ENCODE assay signal across 2 cellular contexts in genomic region chr17:74430706-74431567, GRCh38.
TF ChIP-seq lines count a peak whose summit lies in the region.

No MANE protein-coding gene starts in this region.

TF ChIP-seq in HEK293, 187 proteins besides CTCF, POLR2A, EP300 and RAD21 (continued from another document):
- TF ChIP-seq REPIN1 (tag by site-specific recombination; IDR thresholded peaks at IDR 0.05; ENCODE audit: low read depth), result peak; percentile 71; the same call in 1 of the 2 replicates
- peak; percentile 67 for TF ChIP-seq ZBTB17 (tag by site-specific recombination; IDR thresholded peaks at IDR 0.05)
- TF ChIP-seq ZFHX2 (tag by site-specific recombination; conservative IDR thresholded peaks at IDR 0.05), result peak; percentile 63
- TF ChIP-seq ZIC2 (tag by site-specific recombination; IDR thresholded peaks at IDR 0.05), result peak; percentile 99
- TF ChIP-seq KLF7 (tag by site-specific recombination; IDR thresholded peaks at IDR 0.05; ENCODE audit: borderline replicate concordance), result peak; percentile 68
- TF ChIP-seq ZNF121 (tag by site-specific recombination; IDR thresholded peaks at IDR 0.05), result peak; percentile 50
- TF ChIP-seq ZBTB48 (tag by site-specific recombination; IDR thresholded peaks at IDR 0.05), result peak; percentile 82
- no peak for TF ChIP-seq MEIS1 (CRISPR knock-in tag; IDR thresholded peaks at IDR 0.05; ENCODE audit: borderline replicate concordance)
- TF ChIP-seq ZNF704 (tag by site-specific recombination; IDR thresholded peaks at IDR 0.05), result no peak
- TF ChIP-seq, protein P1, sequence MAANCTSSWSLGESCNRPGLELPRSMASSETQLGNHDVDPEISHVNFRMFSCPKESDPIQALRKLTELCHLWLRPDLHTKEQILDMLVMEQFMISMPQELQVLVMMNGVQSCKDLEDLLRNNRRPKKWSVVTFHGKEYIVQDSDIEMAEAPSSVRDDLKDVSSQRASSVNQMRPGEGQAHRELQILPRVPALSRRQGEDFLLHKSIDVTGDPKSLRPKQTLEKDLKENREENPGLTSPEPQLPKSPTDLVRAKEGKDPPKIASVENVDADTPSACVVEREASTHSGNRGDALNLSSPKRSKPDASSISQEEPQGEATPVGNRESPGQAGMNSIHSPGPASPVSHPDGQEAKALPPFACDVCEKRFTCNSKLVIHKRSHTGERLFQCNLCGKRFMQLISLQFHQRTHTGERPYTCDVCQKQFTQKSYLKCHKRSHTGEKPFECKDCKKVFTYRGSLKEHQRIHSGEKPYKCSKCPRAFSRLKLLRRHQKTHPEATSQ (tag by site-specific recombination; IDR thresholded peaks at IDR 0.05), result peak; percentile 94
- TF ChIP-seq, protein P2, sequence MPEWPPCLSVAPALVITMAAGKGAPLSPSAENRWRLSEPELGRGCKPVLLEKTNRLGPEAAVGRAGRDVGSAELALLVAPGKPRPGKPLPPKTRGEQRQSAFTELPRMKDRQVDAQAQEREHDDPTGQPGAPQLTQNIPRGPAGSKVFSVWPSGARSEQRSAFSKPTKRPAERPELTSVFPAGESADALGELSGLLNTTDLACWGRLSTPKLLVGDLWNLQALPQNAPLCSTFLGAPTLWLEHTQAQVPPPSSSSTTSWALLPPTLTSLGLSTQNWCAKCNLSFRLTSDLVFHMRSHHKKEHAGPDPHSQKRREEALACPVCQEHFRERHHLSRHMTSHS (tag by site-specific recombination; IDR thresholded peaks at IDR 0.05), result 0 out of 2 replicates have a peak, but pooled peaks have one; percentile 59
- TF ChIP-seq ZNF223 (tag by site-specific recombination; IDR thresholded peaks at IDR 0.05), result peak; percentile 41; the same call in 1 of the 2 replicates
- peak; percentile 66; the same call in 1 of the 2 replicates for TF ChIP-seq ZNF394 (tag by site-specific recombination; IDR thresholded peaks at IDR 0.05; ENCODE audit: borderline replicate concordance)
- peak; percentile 49; the same call in 1 of the 2 replicates for TF ChIP-seq EGR2 (tag by site-specific recombination; IDR thresholded peaks at IDR 0.05; ENCODE audit: low read depth)
- peak; percentile 98 for TF ChIP-seq ZNF398 (tag by site-specific recombination; IDR thresholded peaks at IDR 0.05)
- TF ChIP-seq ZNF555 (tag by site-specific recombination; conservative IDR thresholded peaks at IDR 0.05), result no peak

TF ChIP-seq in K562, 482 proteins besides CTCF, POLR2A, EP300 and RAD21 (continued from another document and continues in another):
- TF ChIP-seq ZNF740 (CRISPR knock-in tag; IDR thresholded peaks at IDR 0.05) (peak; percentile 54; the same call in 1 of the 2 replicates), ZNF740 (tag; IDR thresholded peaks at IDR 0.05) (no peak), FIP1L1 (IDR thresholded peaks at IDR 0.05; ENCODE audit: low read depth, low read length, poor library complexity, severe bottlenecking) (no peak), NCOA2 (IDR thresholded peaks at IDR 0.05; ENCODE audit: partially characterized antibody in 2 of 2) (no peak), ZNF124 (CRISPR knock-in tag; IDR thresholded peaks at IDR 0.05) (no peak), NFYB (IDR thresholded peaks at IDR 0.05; ENCODE audit: extremely low read depth, insufficient read length) (no peak), PHTF2 (CRISPR knock-in tag; IDR thresholded peaks at IDR 0.05) (no peak), ZKSCAN8 (CRISPR knock-in tag; IDR thresholded peaks at IDR 0.05) (no peak), TAF1 (IDR thresholded peaks at IDR 0.05; ENCODE audit: control insufficient read depth, extremely low read depth, insufficient read depth, low read length, severe bottlenecking) (no peak), OTX1 (CRISPR knock-in tag; IDR thresholded peaks at IDR 0.05) (no peak), GABPB2 (CRISPR knock-in tag; conservative IDR thresholded peaks at IDR 0.05) (no peak), HSF4 (CRISPR knock-in tag; IDR thresholded peaks at IDR 0.05; ENCODE audit: borderline replicate concordance) (no peak), DPF2 (IDR thresholded peaks at IDR 0.05) (no peak), CBFA2T3 (IDR thresholded peaks at IDR 0.05) (peak; percentile 51), JUNB (CRISPR knock-in tag; conservative IDR thresholded peaks at IDR 0.05) (no peak), ESRRA (IDR thresholded peaks at IDR 0.05; ENCODE audit: borderline replicate concordance, low read depth) (no peak), EZH2 (IDR thresholded peaks at IDR 0.05; ENCODE audit: borderline replicate concordance, low read depth, low read length) (no peak), SIN3A (IDR thresholded peaks at IDR 0.05; ENCODE audit: borderline replicate concordance in 2 of 2, control insufficient read depth in 1 of 2, low read depth in 2 of 2, low read length in 2 of 2) (no peak), RNF2 (IDR thresholded peaks at IDR 0.05) (no peak), NCOA6 (IDR thresholded peaks at IDR 0.05) (no peak), CREB1 (IDR thresholded peaks at IDR 0.05) (no peak), CREB1 (CRISPR knock-in tag; IDR thresholded peaks at IDR 0.05) (no peak), ZNF707 (CRISPR knock-in tag; conservative IDR thresholded peaks at IDR 0.05) (no peak), GMEB1 (CRISPR knock-in tag; IDR thresholded peaks at IDR 0.05) (no peak), ARID1B (IDR thresholded peaks at IDR 0.05) (peak; percentile 53; the same call in 1 of the 2 replicates), SAFB (IDR thresholded peaks at IDR 0.05; ENCODE audit: borderline replicate concordance, low read depth, low read length) (no peak), CBFB (CRISPR knock-in tag; IDR thresholded peaks at IDR 0.05) (no peak), ZNF398 (CRISPR knock-in tag; IDR thresholded peaks at IDR 0.05) (no peak), KLF1 (tag; IDR thresholded peaks at IDR 0.05) (no peak), ZNF253 (CRISPR knock-in tag; conservative IDR thresholded peaks at IDR 0.05) (no peak), KDM1A (IDR thresholded peaks at IDR 0.05) (no peak), ATF1 (CRISPR knock-in tag; IDR thresholded peaks at IDR 0.05) (no peak), ATF1 (tag; IDR thresholded peaks at IDR 0.05) (peak; percentile 47; the same call in 1 of the 2 replicates), ZNF41 (CRISPR knock-in tag; conservative IDR thresholded peaks at IDR 0.05) (no peak), ZSCAN32 (CRISPR knock-in tag; IDR thresholded peaks at IDR 0.05) (no peak), DEAF1 (CRISPR knock-in tag; IDR thresholded peaks at IDR 0.05) (no peak)
- TF ChIP-seq, protein P3, sequence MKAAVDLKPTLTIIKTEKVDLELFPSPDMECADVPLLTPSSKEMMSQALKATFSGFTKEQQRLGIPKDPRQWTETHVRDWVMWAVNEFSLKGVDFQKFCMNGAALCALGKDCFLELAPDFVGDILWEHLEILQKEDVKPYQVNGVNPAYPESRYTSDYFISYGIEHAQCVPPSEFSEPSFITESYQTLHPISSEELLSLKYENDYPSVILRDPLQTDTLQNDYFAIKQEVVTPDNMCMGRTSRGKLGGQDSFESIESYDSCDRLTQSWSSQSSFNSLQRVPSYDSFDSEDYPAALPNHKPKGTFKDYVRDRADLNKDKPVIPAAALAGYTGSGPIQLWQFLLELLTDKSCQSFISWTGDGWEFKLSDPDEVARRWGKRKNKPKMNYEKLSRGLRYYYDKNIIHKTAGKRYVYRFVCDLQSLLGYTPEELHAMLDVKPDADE (conservative IDR thresholded peaks at IDR 0.05; ENCODE audit: control insufficient read depth, low read depth, low read length), result no peak
- TF ChIP-seq, protein P4, sequence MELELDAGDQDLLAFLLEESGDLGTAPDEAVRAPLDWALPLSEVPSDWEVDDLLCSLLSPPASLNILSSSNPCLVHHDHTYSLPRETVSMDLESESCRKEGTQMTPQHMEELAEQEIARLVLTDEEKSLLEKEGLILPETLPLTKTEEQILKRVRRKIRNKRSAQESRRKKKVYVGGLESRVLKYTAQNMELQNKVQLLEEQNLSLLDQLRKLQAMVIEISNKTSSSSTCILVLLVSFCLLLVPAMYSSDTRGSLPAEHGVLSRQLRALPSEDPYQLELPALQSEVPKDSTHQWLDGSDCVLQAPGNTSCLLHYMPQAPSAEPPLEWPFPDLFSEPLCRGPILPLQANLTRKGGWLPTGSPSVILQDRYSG (tag; conservative IDR thresholded peaks at IDR 0.05; ENCODE audit: low read depth), result no peak
- TF ChIP-seq, protein P5, sequence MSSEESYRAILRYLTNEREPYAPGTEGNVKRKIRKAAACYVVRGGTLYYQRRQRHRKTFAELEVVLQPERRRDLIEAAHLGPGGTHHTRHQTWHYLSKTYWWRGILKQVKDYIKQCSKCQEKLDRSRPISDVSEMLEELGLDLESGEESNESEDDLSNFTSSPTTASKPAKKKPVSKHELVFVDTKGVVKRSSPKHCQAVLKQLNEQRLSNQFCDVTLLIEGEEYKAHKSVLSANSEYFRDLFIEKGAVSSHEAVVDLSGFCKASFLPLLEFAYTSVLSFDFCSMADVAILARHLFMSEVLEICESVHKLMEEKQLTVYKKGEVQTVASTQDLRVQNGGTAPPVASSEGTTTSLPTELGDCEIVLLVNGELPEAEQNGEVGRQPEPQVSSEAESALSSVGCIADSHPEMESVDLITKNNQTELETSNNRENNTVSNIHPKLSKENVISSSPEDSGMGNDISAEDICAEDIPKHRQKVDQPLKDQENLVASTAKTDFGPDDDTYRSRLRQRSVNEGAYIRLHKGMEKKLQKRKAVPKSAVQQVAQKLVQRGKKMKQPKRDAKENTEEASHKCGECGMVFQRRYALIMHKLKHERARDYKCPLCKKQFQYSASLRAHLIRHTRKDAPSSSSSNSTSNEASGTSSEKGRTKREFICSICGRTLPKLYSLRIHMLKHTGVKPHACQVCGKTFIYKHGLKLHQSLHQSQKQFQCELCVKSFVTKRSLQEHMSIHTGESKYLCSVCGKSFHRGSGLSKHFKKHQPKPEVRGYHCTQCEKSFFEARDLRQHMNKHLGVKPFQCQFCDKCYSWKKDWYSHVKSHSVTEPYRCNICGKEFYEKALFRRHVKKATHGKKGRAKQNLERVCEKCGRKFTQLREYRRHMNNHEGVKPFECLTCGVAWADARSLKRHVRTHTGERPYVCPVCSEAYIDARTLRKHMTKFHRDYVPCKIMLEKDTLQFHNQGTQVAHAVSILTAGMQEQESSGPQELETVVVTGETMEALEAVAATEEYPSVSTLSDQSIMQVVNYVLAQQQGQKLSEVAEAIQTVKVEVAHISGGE (CRISPR knock-in tag; IDR thresholded peaks at IDR 0.05), result peak in 1 of 3 experiments; percentile 72; a peak in 2 of 6 replicates
- TF ChIP-seq, protein P6, sequence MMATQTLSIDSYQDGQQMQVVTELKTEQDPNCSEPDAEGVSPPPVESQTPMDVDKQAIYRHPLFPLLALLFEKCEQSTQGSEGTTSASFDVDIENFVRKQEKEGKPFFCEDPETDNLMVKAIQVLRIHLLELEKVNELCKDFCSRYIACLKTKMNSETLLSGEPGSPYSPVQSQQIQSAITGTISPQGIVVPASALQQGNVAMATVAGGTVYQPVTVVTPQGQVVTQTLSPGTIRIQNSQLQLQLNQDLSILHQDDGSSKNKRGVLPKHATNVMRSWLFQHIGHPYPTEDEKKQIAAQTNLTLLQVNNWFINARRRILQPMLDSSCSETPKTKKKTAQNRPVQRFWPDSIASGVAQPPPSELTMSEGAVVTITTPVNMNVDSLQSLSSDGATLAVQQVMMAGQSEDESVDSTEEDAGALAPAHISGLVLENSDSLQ (IDR thresholded peaks at IDR 0.05), result no peak
- TF ChIP-seq, protein P7, sequence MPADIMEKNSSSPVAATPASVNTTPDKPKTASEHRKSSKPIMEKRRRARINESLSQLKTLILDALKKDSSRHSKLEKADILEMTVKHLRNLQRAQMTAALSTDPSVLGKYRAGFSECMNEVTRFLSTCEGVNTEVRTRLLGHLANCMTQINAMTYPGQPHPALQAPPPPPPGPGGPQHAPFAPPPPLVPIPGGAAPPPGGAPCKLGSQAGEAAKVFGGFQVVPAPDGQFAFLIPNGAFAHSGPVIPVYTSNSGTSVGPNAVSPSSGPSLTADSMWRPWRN (IDR thresholded peaks at IDR 0.05; ENCODE audit: low read depth), result no peak
